In genomic region chr11:22192289-22192641, GRCh38 we compare ENCODE assay signal across 8 cellular contexts. TPM values are rescaled to one million over a fixed set of nuclear protein-coding genes. Genes with fewer than 3 reads are reported as not detected.
DNase-seq lines count a peak whose midpoint lies in the region; ATAC-seq and TF ChIP-seq lines count a peak whose summit lies in the region.

No MANE protein-coding gene starts in this region.

- no peaks in the 10 kb centered on the region for H3K4me1 ChIP-seq in iPS DF 6.9 (ENCODE audit: control insufficient read depth, insufficient read depth, low read length)

- no CpG with 5 or more reads among the region's 7 CpGs for WGBS in iPS DF 6.9 (ENCODE audit: insufficient coverage, insufficient read length)

- no peaks in the 10 kb centered on the region for H3K9me3 ChIP-seq in iPS DF 6.9 (ENCODE audit: control insufficient read depth, insufficient read depth, low read length)

- no peaks in the 10 kb centered on the region for H3K36me3 Mint-ChIP-seq in activated naive CD4-positive, alpha-beta T cell treated with anti-CD3 and anti-CD28 coated beads, Interleukin-2, amount 50 U/mL, for 24 hours
- no peaks in the 10 kb centered on the region for H3K36me3 Mint-ChIP-seq in activated naive CD4-positive, alpha-beta T cell treated with anti-CD3 and anti-CD28 coated beads for 36 hours (ENCODE audit: low read depth)

- no peak overlapping the region for H3K27ac ChIP-seq in iPS DF 6.9 (ENCODE audit: low read length)

- H3K27me3 ChIP-seq in iPS DF 6.9 (ENCODE audit: control insufficient read depth, insufficient read depth, low read length), result no peaks in the 10 kb centered on the region

- peaks cover 6% of the 10 kb centered on the region for H3K9me3 Mint-ChIP-seq in activated naive CD4-positive, alpha-beta T cell treated with anti-CD3 and anti-CD28 coated beads, Interleukin-2, amount 50 U/mL, for 24 hours
- no peaks in the 10 kb centered on the region for H3K9me3 Mint-ChIP-seq in activated naive CD4-positive, alpha-beta T cell treated with anti-CD3 and anti-CD28 coated beads for 36 hours

- H3K36me3 ChIP-seq in iPS DF 6.9 (ENCODE audit: control insufficient read depth, insufficient read depth, low read length), result no peaks in the 10 kb centered on the region

- CTCF ChIA-PET in activated naive CD4-positive, alpha-beta T cell treated with anti-CD3 and anti-CD28 coated beads for 36 hours (lab: Charles Lee), result no interaction called here

- DNase-seq in activated naive CD4-positive, alpha-beta T cell treated with anti-CD3 and anti-CD28 coated beads for 36 hours, result no peak
- peak; percentile 31 for DNase-seq in iPS DF 6.9 (ENCODE audit: low read depth, low spot score)
- DNase-seq in skeletal muscle cell (ENCODE audit: low read depth), result no peak

- H3K4me3 ChIP-seq in iPS DF 6.9 (ENCODE audit: low read length), result peak overlapping the region; percentile 72
- H3K4me3 ChIP-seq in skeletal muscle cell (ENCODE audit: low read depth, low read length), result peak overlapping the region; percentile 26

- peaks cover 32% of the 10 kb centered on the region for H3K27me3 Mint-ChIP-seq in activated naive CD4-positive, alpha-beta T cell treated with anti-CD3 and anti-CD28 coated beads, Interleukin-2, amount 50 U/mL, for 24 hours
- peaks cover 35% of the 10 kb centered on the region for H3K27me3 Mint-ChIP-seq in activated naive CD4-positive, alpha-beta T cell treated with anti-CD3 and anti-CD28 coated beads for 36 hours (ENCODE audit: low read depth)

- intact Hi-C loops in activated naive CD4-positive, alpha-beta T cell treated with anti-CD3 and anti-CD28 coated beads for 36 hours (cut with micrococcal nuclease), result no loop called here

- peak overlapping the region; percentile 7 for H3K4me3 Mint-ChIP-seq in activated naive CD4-positive, alpha-beta T cell treated with anti-CD3 and anti-CD28 coated beads, Interleukin-2, amount 50 U/mL, for 24 hours
- H3K4me3 Mint-ChIP-seq in activated naive CD4-positive, alpha-beta T cell treated with anti-CD3 and anti-CD28 coated beads for 36 hours, result no peak overlapping the region

- peaks cover 10% of the 10 kb centered on the region for H3K4me1 Mint-ChIP-seq in activated naive CD4-positive, alpha-beta T cell treated with anti-CD3 and anti-CD28 coated beads, Interleukin-2, amount 50 U/mL, for 24 hours
- H3K4me1 Mint-ChIP-seq in activated naive CD4-positive, alpha-beta T cell treated with anti-CD3 and anti-CD28 coated beads for 36 hours (ENCODE audit: low read depth), result peaks cover 8% of the 10 kb centered on the region

- peak; percentile 35 for ATAC-seq in SK-N-SH treated with all-trans-retinoic acid at 6 μM for 48 hours
- no peak for ATAC-seq in HG03571 (IDR thresholded peaks at IDR 0.05; ENCODE audit: unreplicated experiment)
- ATAC-seq in GM21528 (IDR thresholded peaks at IDR 0.05; ENCODE audit: low FRiP score, unreplicated experiment), result no peak
- no peak for ATAC-seq in HG02938 (IDR thresholded peaks at IDR 0.05; ENCODE audit: unreplicated experiment)

- H3K27ac Mint-ChIP-seq in activated naive CD4-positive, alpha-beta T cell treated with anti-CD3 and anti-CD28 coated beads, Interleukin-2, amount 50 U/mL, for 24 hours, result peak overlapping the region; percentile 35
- no peak overlapping the region for H3K27ac Mint-ChIP-seq in activated naive CD4-positive, alpha-beta T cell treated with anti-CD3 and anti-CD28 coated beads for 36 hours

TF ChIP-seq in SK-N-SH treated with all-trans-retinoic acid at 6 μM for 48 hours, 23 proteins besides CTCF, POLR2A, EP300 and RAD21:
- TF ChIP-seq ZFP30 (CRISPR knock-in tag; IDR thresholded peaks at IDR 0.05), result no peak
- no peak for TF ChIP-seq ZNF565 (CRISPR knock-in tag; conservative IDR thresholded peaks at IDR 0.05; ENCODE audit: low read depth)
- no peak for TF ChIP-seq SNAI2 (CRISPR knock-in tag; IDR thresholded peaks at IDR 0.05)
- TF ChIP-seq PPARA (CRISPR knock-in tag; IDR thresholded peaks at IDR 0.05; ENCODE audit: borderline replicate concordance), result no peak
- no peak for TF ChIP-seq TCF4 (CRISPR knock-in tag; IDR thresholded peaks at IDR 0.05; ENCODE audit: borderline replicate concordance)
- no peak for TF ChIP-seq ESRRG (CRISPR knock-in tag; IDR thresholded peaks at IDR 0.05)
- no peak for TF ChIP-seq OSR1 (CRISPR knock-in tag; IDR thresholded peaks at IDR 0.05)
- no peak for TF ChIP-seq CSDC2 (CRISPR knock-in tag; IDR thresholded peaks at IDR 0.05)
- no peak for TF ChIP-seq GLIS3 (CRISPR knock-in tag; IDR thresholded peaks at IDR 0.05)

RNA-seq across cellular contexts. Expression of gene ANO5, which starts 0.6 kb away (rescaled TPM):
- not detected for total RNA-seq in activated naive CD4-positive, alpha-beta T cell treated with anti-CD3 and anti-CD28 coated beads for 36 hours
